20 cellular contexts compared by ENCODE assay signal in genomic region chr9:21656776-21657637, GRCh38.
DNase-seq lines count a peak whose midpoint lies in the region; ATAC-seq and TF ChIP-seq lines count a peak whose summit lies in the region.
"Had no signal": no experiment of that assay in that cellular context is flagged by ENCODE, and none has a peak within 500 bp of the region (broad histone marks: within the 10 kb centered on the region; RNA-seq: fewer than 3 reads in every experiment).

No MANE protein-coding gene starts in this region.

- POLR2A ChIA-PET in PC-3 (lab: Charles Lee; ENCODE audit: unreplicated experiment): no interaction called here

- H3F3A ChIP-seq in PC-3 (ENCODE audit: low read length, unreplicated experiment) (peaks cover 15% of the 10 kb centered on the region), smooth muscle cell (ENCODE audit: low read depth) (peaks cover 5% of the 10 kb centered on the region)

- DNase-seq in right cardiac atrium: peak in 1 of 3 donors; percentile 42
- no peak for DNase-seq in cardiac septum (ENCODE audit: low spot score)
- peak; percentile 94 for DNase-seq in PC-3
- peak; percentile 97 for DNase-seq in fibroblast of peridontal ligament (ENCODE audit: extremely low read depth)
- DNase-seq in smooth muscle cell (lab: John Stamatoyannopoulos, UW; ENCODE audit: unreplicated experiment): no peak
- no peak for DNase-seq in NCI-H526 (lab: John Stamatoyannopoulos, UW)
- DNase-seq in DMS79 treated with DMSO at 0.1 percent for 48 hours (lab: John Stamatoyannopoulos, UW): no peak
- DNase-seq in NCI-H2029 treated with DMSO at 0.1 percent for 48 hours (lab: John Stamatoyannopoulos, UW): no peak
- DNase-seq: ACHN; activated naive CD4-positive, alpha-beta T cell treated with Interleukin-2 at 50 U/mL for 16 hours; activated T-cell treated with anti-CD3 and anti-CD28 coated beads for 4 hours; Calu3; H9; immature natural killer cell; mesendoderm; NCI-H1930; NCI-H524; OCI-M1; stimulated activated CD4-positive, alpha-beta T cell treated with anti-CD3 and anti-CD28 coated beads, Interleukin-1b, Interleukin-23, amount 100 ng/mL, for 48 hours had no signal

- ATAC-seq in right cardiac atrium: peak; percentile 36 to 88
- ATAC-seq in PC-3: peak; percentile 84

- H3K9me2 ChIP-seq in PC-3 (replicated peaks; ENCODE audit: low read length): no peaks in the 10 kb centered on the region

- CTCF ChIA-PET in PC-3 (lab: Charles Lee): interaction anchor here (0.5 kb wide), 1 partner anchor 76 kb away, joined by 12 read pairs; no protein-coding TSS in a partner anchor

- H3K9me3 ChIP-seq in right cardiac atrium (ENCODE audit: control insufficient read depth, low read length): no peaks in the 10 kb centered on the region
- H3K9me3 ChIP-seq in PC-3 (ENCODE audit: low read length): no peaks in the 10 kb centered on the region
- no peaks in the 10 kb centered on the region for H3K9me3 ChIP-seq in smooth muscle cell (replicated peaks; ENCODE audit: low read depth)
- H3K9me3 ChIP-seq: suprapubic skin had no signal

- no TSS peak for BruUV-seq in PC-3 (replicated peaks; lab: Mats Ljungman, UMichigan)

- H3K79me2 ChIP-seq in PC-3 (ENCODE audit: low read length) (no peaks in the 10 kb centered on the region), smooth muscle cell (ENCODE audit: low read depth) (no peaks in the 10 kb centered on the region)

- H3K4me1 ChIP-seq in right cardiac atrium (ENCODE audit: control insufficient read depth, insufficient read depth, low read length) (no peaks in the 10 kb centered on the region), PC-3 (ENCODE audit: insufficient read depth, low read length) (peaks cover 37% of the 10 kb centered on the region), smooth muscle cell (ENCODE audit: low read depth) (no peaks in the 10 kb centered on the region)
- H3K4me1 ChIP-seq: suprapubic skin had no signal

- H4K20me1 ChIP-seq in PC-3 (ENCODE audit: low read length) (no peaks in the 10 kb centered on the region), smooth muscle cell (ENCODE audit: low read depth) (no peaks in the 10 kb centered on the region)

- H3K9ac ChIP-seq in PC-3 (ENCODE audit: low read length) (peak overlapping the region; percentile 70), smooth muscle cell (ENCODE audit: low read depth) (no peak overlapping the region)

- H3K4me2 ChIP-seq in PC-3 (ENCODE audit: low read length) (peak overlapping the region; percentile 63), smooth muscle cell (peak overlapping the region; percentile 3)

- WGBS in right cardiac atrium: 42% methylated on average over 2 of the region's 2 CpGs
- 68% methylated on average over 2 of the region's 2 CpGs for WGBS in smooth muscle cell (ENCODE audit: low lambda C conversion rate)

- H3K27me3 ChIP-seq in right cardiac atrium (ENCODE audit: control insufficient read depth, insufficient read depth) (no peaks in the 10 kb centered on the region), PC-3 (ENCODE audit: low read length) (no peaks in the 10 kb centered on the region), smooth muscle cell (ENCODE audit: low read depth) (no peaks in the 10 kb centered on the region)
- H3K27me3 ChIP-seq: suprapubic skin had no signal

- H2AFZ ChIP-seq in PC-3 (ENCODE audit: low read length) (no peak overlapping the region), smooth muscle cell (ENCODE audit: low read depth) (peak overlapping the region; percentile 57)

- no peak overlapping the region for H3K27ac ChIP-seq in right cardiac atrium (ENCODE audit: low read length)
- peak overlapping the region; percentile 92 for H3K27ac ChIP-seq in PC-3 (ENCODE audit: low read length)
- H3K27ac ChIP-seq in smooth muscle cell (ENCODE audit: low read depth): peak overlapping the region; percentile 8
- H3K27ac ChIP-seq: suprapubic skin had no signal

- H3K4me3 ChIP-seq in right cardiac atrium (ENCODE audit: low read length) (no peak overlapping the region), PC-3 (ENCODE audit: low read length) (peak overlapping the region; percentile 26), smooth muscle cell (no peak overlapping the region)
- H3K4me3 ChIP-seq: suprapubic skin had no signal

- intact Hi-C loops in right cardiac atrium (cut with DNase I): no loop called here
- intact Hi-C loops in cardiac septum (cut with DNase I): no loop called here
- intact Hi-C loops in PC-3 (cut with micrococcal nuclease): loop anchor here (2.0 kb wide), 1 partner anchor 18 kb away; no protein-coding TSS in a partner anchor

- H3K36me3 ChIP-seq in PC-3 (ENCODE audit: low read depth, low read length): no peaks in the 10 kb centered on the region
- no peaks in the 10 kb centered on the region for H3K36me3 ChIP-seq in smooth muscle cell (ENCODE audit: low read depth)
- H3K36me3 ChIP-seq: suprapubic skin had no signal

- TF ChIP-seq CTCF in PC-3 (conservative IDR thresholded peaks at IDR 0.05; ENCODE audit: low read depth, low read length) (no peak), smooth muscle cell (IDR thresholded peaks at IDR 0.05; ENCODE audit: borderline replicate concordance, insufficient read depth, poor library complexity, severe bottlenecking) (no peak)

Comparison
In these comparisons a context has a peak if more than half of its experiments do, and no peak if none do; other contexts are left out.
1. DNase-seq: peak in PC-3 (single experiment) and fibroblast of peridontal ligament (single experiment); none in cardiac septum (single experiment), smooth muscle cell (single experiment), NCI-H526 (0 of 2), DMS79 treated with DMSO at 0.1 percent for 48 hours (single experiment) and NCI-H2029 treated with DMSO at 0.1 percent for 48 hours (single experiment).